ENCODE assay signal across 13 cellular contexts in the genomic region with DNA sequence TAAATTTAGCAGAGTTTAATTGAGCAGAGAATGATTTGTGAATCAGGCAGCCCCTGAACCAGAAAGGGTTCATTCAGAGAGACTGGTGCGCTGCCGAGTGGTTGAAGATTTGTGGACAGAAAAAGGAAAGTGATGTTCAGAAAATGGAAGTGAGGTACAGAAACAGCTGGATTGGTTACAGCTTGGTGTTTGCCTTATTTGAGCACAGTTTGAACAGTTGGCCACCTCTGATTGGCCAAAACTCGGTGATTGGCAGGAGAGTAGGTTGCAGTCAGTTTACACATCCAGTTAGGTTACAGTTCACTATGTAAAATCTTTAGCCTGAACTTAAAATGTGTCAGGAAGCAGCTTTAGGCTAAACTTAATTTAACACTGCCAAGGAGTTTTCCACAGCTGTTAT. TPM values are rescaled to one million over a fixed set of nuclear protein-coding genes. Genes with fewer than 3 reads are reported as not detected.
DNase-seq lines count a peak whose midpoint lies in the region; ATAC-seq and TF ChIP-seq lines count a peak whose summit lies in the region.
"Had no signal": no experiment of that assay in that cellular context is flagged by ENCODE, and none has a peak within 500 bp of the region (broad histone marks: within the 10 kb centered on the region; RNA-seq: fewer than 3 reads in every experiment).

No MANE protein-coding gene starts in this region.

- H3K4me1 Mint-ChIP-seq in CD4-positive, alpha-beta memory T cell: peaks cover 19 to 30% (median 24%) of the 10 kb centered on the region in 4 donors

- H3K14ac ChIP-seq in IMR-90 (replicated peaks; ENCODE audit: low read depth, low read length): peak overlapping the region; percentile 61; the same call in 1 of the 2 replicates

- intact Hi-C loops in CD4-positive, alpha-beta memory T cell (cut with micrococcal nuclease): loop anchor here (1.0 to 2.0 kb wide), 2 partner anchors 10 to 15 kb away; a partner anchor contains a TSS
- intact Hi-C loops in IMR-90 (cut with micrococcal nuclease): loop anchor here (5.0 kb wide), 1 partner anchor 66 kb away; no protein-coding TSS in a partner anchor
- intact Hi-C loops in testis (cut with DNase I; ENCODE audit: low total_unique reads): no loop called here
- intact Hi-C loops in adrenal gland (cut with DNase I): no loop called here

- no peak overlapping the region for H3K4me2 ChIP-seq in IMR-90 (ENCODE audit: low read depth, low read length)

- no peaks in the 10 kb centered on the region for H3K27me3 Mint-ChIP-seq in CD4-positive, alpha-beta memory T cell

- 0 out of 3 replicates have a peak overlapping the region, but pooled peaks have one; percentile 47 for H2BK15ac ChIP-seq in IMR-90 (ENCODE audit: low read depth, low read length)

- H3K4me3 Mint-ChIP-seq in CD4-positive, alpha-beta memory T cell: peak overlapping the region in 4 of 8 donors; percentile 29 to 64 (median 40)

- peak overlapping the region; percentile 28 to 73; a peak in 3 of 4 replicates for H4K8ac ChIP-seq in IMR-90 (ENCODE audit: low read depth in 2 of 2, low read length in 2 of 2)

- no peak overlapping the region for H3K56ac ChIP-seq in IMR-90 (ENCODE audit: extremely low read depth, insufficient read depth, low read length)

- peak overlapping the region; percentile 54 for H4K91ac ChIP-seq in IMR-90 (ENCODE audit: insufficient read depth, low read depth, low read length)

- dilution Hi-C loops in IMR-90 (cut with HindIII; ENCODE audit: low sequenced_read_pairs, unreplicated experiment): no loop called here

- H3K4me3 ChIP-seq in CD4-positive, alpha-beta memory T cell (ENCODE audit: low read length in 2 of 2): no peak overlapping the region
- H3K4me3 ChIP-seq in IMR-90 (ENCODE audit: insufficient read depth, low read depth, low read length) (no peak overlapping the region), mucosa of rectum (ENCODE audit: low read length in 2 of 2) (no peak overlapping the region), testis (no peak overlapping the region), adrenal gland (no peak overlapping the region)
- H3K4me3 ChIP-seq: mucosa of descending colon, right atrium auricular region had no signal

- H2BK20ac ChIP-seq in IMR-90 (ENCODE audit: low read depth, low read length): peak overlapping the region; percentile 38; the same call in 1 of the 2 replicates

- peak overlapping the region in 4 of 7 donors; percentile 48 to 88 (median 84) for H3K27ac Mint-ChIP-seq in CD4-positive, alpha-beta memory T cell

- 84% methylated on average over 3 of the region's 3 CpGs; no CpG with 5 or more reads in 1 of the 2 experiments for WGBS in IMR-90 (ENCODE audit: extremely low coverage in 2 of 2, insufficient read length in 1 of 2), 2 experiments
- 88 to 100% methylated on average over 3 of the region's 3 CpGs for WGBS in testis, 2 donors
- 62 to 87% (median 78%) methylated on average over 3 of the region's 3 CpGs for WGBS in adrenal gland, 4 donors

- H3K9ac ChIP-seq in IMR-90 (ENCODE audit: low read depth, low read length) (no peak overlapping the region), mucosa of rectum (ENCODE audit: low read depth in 1 of 2, low read length in 2 of 2) (no peak overlapping the region)

- peaks cover 78% of the 10 kb centered on the region for H3K4me1 ChIP-seq in CD4-positive, alpha-beta memory T cell (ENCODE audit: insufficient read depth, low read length)
- H3K4me1 ChIP-seq in IMR-90 (ENCODE audit: control insufficient read depth, insufficient read depth, low read length) (peaks cover 7% of the 10 kb centered on the region), mucosa of rectum (ENCODE audit: control insufficient read depth in 2 of 2, insufficient read depth in 2 of 2, low read length in 2 of 2) (peaks cover 10 to 17% of the 10 kb centered on the region in 2 donors), testis (peaks cover 9% of the 10 kb centered on the region), adrenal gland (replicated peaks in 1 of 2) (no peaks in the 10 kb centered on the region)

- in situ Hi-C loops in IMR-90 (cut with MboI; ENCODE audit: low sequenced_read_pairs): no loop called here

- TF ChIP-seq CTCF in IMR-90 (conservative IDR thresholded peaks at IDR 0.05; ENCODE audit: low read depth, low read length): no peak
- TF ChIP-seq CTCF in testis (IDR thresholded peaks at IDR 0.05): no peak
- TF ChIP-seq CTCF in adrenal gland (IDR thresholded peaks at IDR 0.05): no peak

- no peaks in the 10 kb centered on the region for H3K27me3 ChIP-seq in CD4-positive, alpha-beta memory T cell (ENCODE audit: insufficient read depth, low read length)
- H3K27me3 ChIP-seq in IMR-90 (ENCODE audit: control insufficient read depth, insufficient read depth, low read length) (no peaks in the 10 kb centered on the region), mucosa of rectum (ENCODE audit: control insufficient read depth in 2 of 2, insufficient read depth in 2 of 2, low read length in 2 of 2) (peaks cover 2 to 5% of the 10 kb centered on the region in 2 donors), testis (no peaks in the 10 kb centered on the region), adrenal gland (no peaks in the 10 kb centered on the region)
- H3K27me3 ChIP-seq: right atrium auricular region had no signal

- H2BK120ac ChIP-seq in IMR-90 (ENCODE audit: low read depth, low read length): peak overlapping the region; percentile 71

- no peak overlapping the region for H2AFZ ChIP-seq in IMR-90 (replicated peaks; ENCODE audit: low read length, poor library complexity)

- peak in 4 of 5 donors; percentile 41 to 54 (median 47) for DNase-seq in CD4-positive, alpha-beta memory T cell
- DNase-seq in IMR-90 (no peak), SKM-1 (lab: John Stamatoyannopoulos, UW; ENCODE audit: unreplicated experiment) (no peak), testis (no peak), adrenal gland (no peak)
- peak; percentile 62 for DNase-seq in activated effector memory CD4-positive, alpha-beta T cell treated with anti-CD3 and anti-CD28 coated beads, Interleukin-2, amount 50 U/mL, for 16 hours
- DNase-seq: mucosa of descending colon, NCI-H226, RPMI8226, WERI-Rb-1 had no signal

- peak overlapping the region; percentile 31; the same call in 1 of the 2 replicates for H3K18ac ChIP-seq in IMR-90 (ENCODE audit: low read depth, low read length)

- peaks cover 3% of the 10 kb centered on the region; the same call in 1 of the 2 replicates for H3K9me1 ChIP-seq in IMR-90 (ENCODE audit: insufficient read depth, low read length)

- H3K36me3 Mint-ChIP-seq in CD4-positive, alpha-beta memory T cell: peaks cover 0 to 2% of the 10 kb centered on the region in 2 donors

- H3K9me3 ChIP-seq in CD4-positive, alpha-beta memory T cell (ENCODE audit: control insufficient read depth in 1 of 2, low read length in 2 of 2): no peaks in the 10 kb centered on the region
- H3K9me3 ChIP-seq in IMR-90 (ENCODE audit: control insufficient read depth, insufficient read depth, low read length) (no peaks in the 10 kb centered on the region), mucosa of rectum (ENCODE audit: control insufficient read depth in 2 of 2, low read length in 2 of 2) (no peaks in the 10 kb centered on the region), testis (no peaks in the 10 kb centered on the region), adrenal gland (replicated peaks in 1 of 3) (no peaks in the 10 kb centered on the region)
- H3K9me3 ChIP-seq: mucosa of descending colon had no signal

- H3K79me1 ChIP-seq in IMR-90 (ENCODE audit: low read depth in 1 of 2, low read length in 2 of 2): no peaks in the 10 kb centered on the region

- peak overlapping the region; percentile 31; the same call in 1 of the 2 replicates for H3K23ac ChIP-seq in IMR-90 (ENCODE audit: low read depth, low read length)

- peak overlapping the region; percentile 57; the same call in 1 of the 2 replicates for H3K4ac ChIP-seq in IMR-90 (ENCODE audit: low read depth, low read length)

- peak overlapping the region; percentile 49 for H3K27ac ChIP-seq in CD4-positive, alpha-beta memory T cell (ENCODE audit: low read depth, low read length)
- H3K27ac ChIP-seq in IMR-90 (ENCODE audit: insufficient read depth, low read length) (no peak overlapping the region; the same call in 1 of the 2 replicates), mucosa of rectum (ENCODE audit: low read depth in 2 of 2, low read length in 2 of 2) (peak overlapping the region; percentile 43 to 66), testis (no peak overlapping the region), adrenal gland (no peak overlapping the region)
- H3K27ac ChIP-seq: right atrium auricular region, WERI-Rb-1 had no signal

- TF ChIP-seq RAD21 in IMR-90 (IDR thresholded peaks at IDR 0.05; ENCODE audit: low read length): no peak

- peaks cover 0 to 5% (median 0%) of the 10 kb centered on the region in 8 donors for H3K9me3 Mint-ChIP-seq in CD4-positive, alpha-beta memory T cell

- CTCF ChIA-PET in CD4-positive, alpha-beta memory T cell (lab: Charles Lee; ENCODE audit: partially characterized antibody): interaction anchor here (1.2 to 2.1 kb wide), 2 partner anchors 10 to 16 kb away, joined by 3 to 7 read pairs; a partner anchor contains a TSS
- CTCF ChIA-PET in IMR-90 (lab: Yijun Ruan, JAX): interaction anchor here (1.0 kb wide), 1 partner anchor 48 kb away, joined by 4 read pairs; no protein-coding TSS in a partner anchor

- ATAC-seq in IMR-90 (ENCODE audit: low read depth) (no peak), HG03039 (IDR thresholded peaks at IDR 0.05; ENCODE audit: unreplicated experiment) (no peak)

- POLR2A ChIA-PET in CD4-positive, alpha-beta memory T cell (lab: Charles Lee; ENCODE audit: partially characterized antibody): interaction anchor here (2.2 to 2.5 kb wide), 2 partner anchors 12 to 63 kb away, joined by 11 to 91 read pairs; a partner anchor contains a TSS
- POLR2A ChIA-PET in IMR-90 (lab: Charles Lee; ENCODE audit: unreplicated experiment): interaction anchor here (1.7 kb wide), 1 partner anchor 10 kb away, joined by 6 read pairs; no protein-coding TSS in a partner anchor

- 0 out of 2 replicates have a peak overlapping the region, but pooled peaks have one; percentile 33 for H2AK5ac ChIP-seq in IMR-90 (ENCODE audit: low read depth, low read length)

- H3K36me3 ChIP-seq in CD4-positive, alpha-beta memory T cell (ENCODE audit: insufficient read depth, low read length): no peaks in the 10 kb centered on the region
- H3K36me3 ChIP-seq in IMR-90 (ENCODE audit: control insufficient read depth, insufficient read depth, low read length) (no peaks in the 10 kb centered on the region), mucosa of rectum (ENCODE audit: control insufficient read depth in 2 of 2, insufficient read depth in 2 of 2, low read length in 2 of 2) (no peaks in the 10 kb centered on the region), testis (ENCODE audit: low read depth, missing control alignments) (no peaks in the 10 kb centered on the region), adrenal gland (replicated peaks in 1 of 2) (no peaks in the 10 kb centered on the region)
- H3K36me3 ChIP-seq: right atrium auricular region, WERI-Rb-1 had no signal

- H2AK9ac ChIP-seq in IMR-90 (replicated peaks; ENCODE audit: low read depth, low read length, poor library complexity): no peak overlapping the region

- H2BK5ac ChIP-seq in IMR-90 (ENCODE audit: low read depth, low read length, poor library complexity, severe bottlenecking): peak overlapping the region; percentile 78

- peak overlapping the region; percentile 89; the same call in 1 of the 2 replicates for H4K5ac ChIP-seq in IMR-90 (ENCODE audit: low read depth, low read length)

- no peaks in the 10 kb centered on the region for H4K20me1 ChIP-seq in IMR-90 (ENCODE audit: insufficient read depth, low read length)

- TF ChIP-seq POLR2A in IMR-90 (IDR thresholded peaks at IDR 0.05; ENCODE audit: low read depth, low read length) (no peak), testis (IDR thresholded peaks at IDR 0.05) (no peak), adrenal gland (IDR thresholded peaks at IDR 0.05) (no peak)

- no TSS peak for BruUV-seq in IMR-90 (replicated peaks; lab: Mats Ljungman, UMichigan)

RNA-seq across cellular contexts. Expression of a gene that starts 14.9 kb away (rescaled TPM):
- 10 to 100 TPM; 64.5 to 73.8 TPM for total RNA-seq in CD4-positive, alpha-beta memory T cell
- 10 to 100 TPM; 11.9 to 27.8 TPM for polyA plus RNA-seq in CD4-positive, alpha-beta memory T cell
- 14.5 and 20.8 TPM in 2 replicates for total RNA-seq in IMR-90 (2012; rRNA removed)
- polyA plus RNA-seq in IMR-90 (2012; rRNA removed): 31.3 and 34.1 TPM in 2 replicates
- 33.1 and 49.2 TPM in 2 replicates for polyA plus RNA-seq in IMR-90 (2012; cell fraction: cytosol; rRNA removed)
- 24.9 and 38.0 TPM in 2 replicates for polyA plus RNA-seq in IMR-90 (2012; cell fraction: nucleus; rRNA removed; ENCODE audit: low replicate concordance)
- total RNA-seq in testis: 100 to 1,000 TPM; 102 to 155 TPM
- 53.4 TPM for polyA plus RNA-seq in testis (ENCODE audit: insufficient read depth, low read depth, low replicate concordance)
- 100 to 1,000 TPM in 1 of 8 donors, 10 to 100 TPM in 7; 43.3 to 106 (median 54.2) TPM for total RNA-seq in adrenal gland
- polyA plus RNA-seq in adrenal gland: 10 to 100 TPM; 16.8 to 24.3 (median 21.6) TPM

Comparison
In these comparisons a context has a peak if more than half of its experiments do, and no peak if none do; other contexts are left out.
1. DNase-seq: peak in CD4-positive, alpha-beta memory T cell (4 of 5) and activated effector memory CD4-positive, alpha-beta T cell treated with anti-CD3 and anti-CD28 coated beads, Interleukin-2, amount 50 U/mL, for 16 hours (single experiment); none in IMR-90 (single experiment), SKM-1 (single experiment), testis (single experiment) and adrenal gland (0 of 7).
2. H3K27ac ChIP-seq: peak in CD4-positive, alpha-beta memory T cell (single experiment) and mucosa of rectum (2 of 2); none in IMR-90 (single experiment), testis (0 of 2) and adrenal gland (0 of 5).
3. intact Hi-C loops: an anchor here in CD4-positive, alpha-beta memory T cell (1.0 to 2.0 kb wide) and IMR-90 (5.0 kb wide); none called in testis and adrenal gland.